In genomic region chr19:6678690-6679109, GRCh38 we compare ENCODE assay signal across 14 cellular contexts. TPM values are rescaled to one million over a fixed set of nuclear protein-coding genes. Genes with fewer than 3 reads are reported as not detected.
DNase-seq lines count a peak whose midpoint lies in the region; ATAC-seq and TF ChIP-seq lines count a peak whose summit lies in the region.
"Had no signal": no experiment of that assay in that cellular context is flagged by ENCODE, and none has a peak within 500 bp of the region (broad histone marks: within the 10 kb centered on the region; RNA-seq: fewer than 3 reads in every experiment).

No MANE protein-coding gene starts in this region.

- H3K27ac Mint-ChIP-seq in activated T-cell treated with anti-CD3 and anti-CD28 coated beads, Interleukin-2, amount 50 U/mL, for 72 hours: peak overlapping the region; percentile 64
- peak overlapping the region; percentile 79 for H3K27ac Mint-ChIP-seq in stimulated activated effector memory CD8-positive, alpha-beta T cell treated with anti-CD3 and anti-CD28 coated beads, Interleukin-12 subunit alpha, Interleukin-12 subunit beta, amount 100 ng/mL, for 72 hours

- H3K4me3 ChIP-seq in liver (ENCODE audit: low read depth in 1 of 3, low read length in 3 of 3): no peak overlapping the region

- H3K27me3 ChIP-seq in liver (ENCODE audit: control insufficient read depth in 4 of 4, insufficient read depth in 4 of 4, low read length in 3 of 4): no peaks in the 10 kb centered on the region

- peaks cover 0 to 6% (median 0%) of the 10 kb centered on the region in 4 donors for H3K4me1 ChIP-seq in liver (ENCODE audit: control insufficient read depth in 4 of 4, insufficient read depth in 4 of 4, low read length in 3 of 4)

- H3K4me1 Mint-ChIP-seq in activated T-cell treated with anti-CD3 and anti-CD28 coated beads, Interleukin-2, amount 50 U/mL, for 72 hours (ENCODE audit: low read depth): peaks cover 73% of the 10 kb centered on the region
- peaks cover 72% of the 10 kb centered on the region for H3K4me1 Mint-ChIP-seq in stimulated activated effector memory CD8-positive, alpha-beta T cell treated with anti-CD3 and anti-CD28 coated beads, Interleukin-12 subunit alpha, Interleukin-12 subunit beta, amount 100 ng/mL, for 72 hours

- peak overlapping the region; percentile 4 to 32 for H3K27ac ChIP-seq in liver (ENCODE audit: low read depth in 1 of 2, low read length in 2 of 2)
- H3K27ac ChIP-seq: 22Rv1 had no signal

- TF ChIP-seq CTCF in liver (IDR thresholded peaks at IDR 0.05; ENCODE audit: low read depth, low read length, missing input control): no peak

- DNase-seq in NK-92 treated with Interleukin-12 subunit alpha and Interleukin-12 subunit beta, amount 100 ng/mL, for 24 hours (lab: John Stamatoyannopoulos, UW): peak; percentile 33
- DNase-seq in NK-92 (lab: John Stamatoyannopoulos, UW; ENCODE audit: unreplicated experiment) (no peak), NCI-H1436 (lab: John Stamatoyannopoulos, UW) (no peak)
- peak; percentile 87 to 91 for DNase-seq in activated T-cell treated with anti-CD3 and anti-CD28 coated beads, Interleukin-2, amount 50 U/mL, for 72 hours
- DNase-seq in stimulated activated effector memory CD8-positive, alpha-beta T cell treated with anti-CD3 and anti-CD28 coated beads, Interleukin-12 subunit alpha, Interleukin-12 subunit beta, amount 100 ng/mL, for 72 hours (ENCODE audit: low spot score in 2 of 2): peak; percentile 54 to 86
- no peak for DNase-seq in central memory CD4-positive, alpha-beta T cell
- DNase-seq: DND-41, NCI-H2081 treated with DMSO at 0.1 percent for 48 hours, Right ventricle myocardium superior had no signal

- no peak overlapping the region for H3K9ac ChIP-seq in liver (ENCODE audit: low read depth in 1 of 2, low read length in 2 of 2)

- 87% methylated on average over 4 of the region's 4 CpGs for whole genome bisulfite sequencing in liver

- H3K4me3 Mint-ChIP-seq in activated T-cell treated with anti-CD3 and anti-CD28 coated beads, Interleukin-2, amount 50 U/mL, for 72 hours: peak overlapping the region in 1 of 2 donors; percentile 1
- H3K4me3 Mint-ChIP-seq in stimulated activated effector memory CD8-positive, alpha-beta T cell treated with anti-CD3 and anti-CD28 coated beads, Interleukin-12 subunit alpha, Interleukin-12 subunit beta, amount 100 ng/mL, for 72 hours: peak overlapping the region; percentile 65

- peaks cover 9 to 11% of the 10 kb centered on the region in 2 donors for H3K9me3 Mint-ChIP-seq in activated T-cell treated with anti-CD3 and anti-CD28 coated beads, Interleukin-2, amount 50 U/mL, for 72 hours
- H3K9me3 Mint-ChIP-seq in stimulated activated effector memory CD8-positive, alpha-beta T cell treated with anti-CD3 and anti-CD28 coated beads, Interleukin-12 subunit alpha, Interleukin-12 subunit beta, amount 100 ng/mL, for 72 hours: peaks cover 5% of the 10 kb centered on the region

- H3K36me3 ChIP-seq in liver (ENCODE audit: control insufficient read depth in 4 of 4, insufficient read depth in 3 of 4, low read depth in 1 of 4, low read length in 3 of 4): peaks cover 28 to 86% (median 83%) of the 10 kb centered on the region in 4 donors

- ATAC-seq in activated T-cell treated with anti-CD3 and anti-CD28 coated beads, Interleukin-2, amount 50 U/mL, for 72 hours (replicated peaks in 1 of 2): peak; percentile 89
- peak; percentile 94 for ATAC-seq in stimulated activated effector memory CD8-positive, alpha-beta T cell treated with anti-CD3 and anti-CD28 coated beads, Interleukin-12 subunit alpha, Interleukin-12 subunit beta, amount 100 ng/mL, for 72 hours
- no peak for ATAC-seq in HG03280 (IDR thresholded peaks at IDR 0.05; ENCODE audit: unreplicated experiment)

- no peak for TF ChIP-seq RAD21 in liver (IDR thresholded peaks at IDR 0.05)

- H3K36me3 Mint-ChIP-seq in activated T-cell treated with anti-CD3 and anti-CD28 coated beads, Interleukin-2, amount 50 U/mL, for 72 hours (ENCODE audit: insufficient read depth in 2 of 2): peaks cover 12 to 14% of the 10 kb centered on the region in 2 donors
- H3K36me3 Mint-ChIP-seq in stimulated activated effector memory CD8-positive, alpha-beta T cell treated with anti-CD3 and anti-CD28 coated beads, Interleukin-12 subunit alpha, Interleukin-12 subunit beta, amount 100 ng/mL, for 72 hours: peaks cover 16% of the 10 kb centered on the region

- H3K27me3 Mint-ChIP-seq in activated T-cell treated with anti-CD3 and anti-CD28 coated beads, Interleukin-2, amount 50 U/mL, for 72 hours (ENCODE audit: low read depth): no peaks in the 10 kb centered on the region

- no peaks in the 10 kb centered on the region for H3K9me3 ChIP-seq in liver (ENCODE audit: control insufficient read depth in 4 of 4, low read length in 3 of 4)

TF ChIP-seq in liver, 16 proteins besides CTCF, POLR2A, EP300 and RAD21:
- TF ChIP-seq JUND (IDR thresholded peaks at IDR 0.05) (no peak), ATF3 (IDR thresholded peaks at IDR 0.05) (no peak), HNF4A (conservative IDR thresholded peaks at IDR 0.05) (no peak), MAX (IDR thresholded peaks at IDR 0.05) (no peak), RXRA (IDR thresholded peaks at IDR 0.05) (no peak), FOXA1 (IDR thresholded peaks at IDR 0.05) (no peak), EGR1 (IDR thresholded peaks at IDR 0.05; ENCODE audit: low read depth in 2 of 2) (no peak), ZBTB33 (IDR thresholded peaks at IDR 0.05) (no peak), HNF4G (IDR thresholded peaks at IDR 0.05) (no peak), NR2F2 (IDR thresholded peaks at IDR 0.05) (no peak), REST (IDR thresholded peaks at IDR 0.05) (no peak)
TF ChIP-seq in liver: peak in this region for 0.

RNA-seq across cellular contexts. Expression of gene TNFSF14, which starts 8.7 kb away (rescaled TPM):
- total RNA-seq in activated T-cell treated with anti-CD3 and anti-CD28 coated beads, Interleukin-2, amount 50 U/mL, for 72 hours: 10 to 100 TPM; 23.1 to 25.4 TPM
- 10 to 100 TPM; 10.1 to 75.6 TPM for total RNA-seq in liver
- 10 to 100 TPM in 1 of 2 donors, 1 to 10 TPM in 1; 6.5 to 14.7 TPM for polyA plus RNA-seq in liver
- total RNA-seq: kidney epithelial cell, temporal lobe had no signal

RNA-seq across cellular contexts. Expression of gene C3, which starts 41.8 kb away (rescaled TPM):
- total RNA-seq in activated T-cell treated with anti-CD3 and anti-CD28 coated beads, Interleukin-2, amount 50 U/mL, for 72 hours: 1 to 10 TPM; 1.8 to 2.5 TPM
- total RNA-seq in liver: 1,000 to 10,000 TPM; 4,543 to 9,349 TPM
- 1,000 to 10,000 TPM; 7,734 to 8,295 TPM for polyA plus RNA-seq in liver

RNA-seq across cellular contexts. Expression of gene GPR108, which starts 58.7 kb away (rescaled TPM):
- 100 to 1,000 TPM; 130 to 162 TPM for total RNA-seq in activated T-cell treated with anti-CD3 and anti-CD28 coated beads, Interleukin-2, amount 50 U/mL, for 72 hours
- 10 to 100 TPM; 17.2 to 28.9 TPM for total RNA-seq in liver
- 10 to 100 TPM; 32.0 to 34.2 TPM for polyA plus RNA-seq in liver

Comparison
In these comparisons a context has a peak if more than half of its experiments do, and no peak if none do; other contexts are left out.
1. DNase-seq: peak in NK-92 treated with Interleukin-12 subunit alpha and Interleukin-12 subunit beta, amount 100 ng/mL, for 24 hours (single experiment), activated T-cell treated with anti-CD3 and anti-CD28 coated beads, Interleukin-2, amount 50 U/mL, for 72 hours (2 of 2) and stimulated activated effector memory CD8-positive, alpha-beta T cell treated with anti-CD3 and anti-CD28 coated beads, Interleukin-12 subunit alpha, Interleukin-12 subunit beta, amount 100 ng/mL, for 72 hours (2 of 2); none in NK-92 (single experiment), NCI-H1436 (single experiment) and central memory CD4-positive, alpha-beta T cell (single experiment).
2. RNA of gene C3, which starts 41.8 kb away (total RNA-seq): 4,543 to 9,349 TPM in liver; 1.8 to 2.5 TPM in activated T-cell treated with anti-CD3 and anti-CD28 coated beads, Interleukin-2, amount 50 U/mL, for 72 hours; every median in the first group is over 1,000 times any median in the second.
3. RNA of gene GPR108, which starts 58.7 kb away (total RNA-seq): 130 to 162 TPM in activated T-cell treated with anti-CD3 and anti-CD28 coated beads, Interleukin-2, amount 50 U/mL, for 72 hours; 17.2 to 28.9 TPM in liver; every median in the first group is over 4 times any median in the second.